In genomic region chr2:44139741-44140140, GRCh38 we compare ENCODE assay signal across 23 cellular contexts. TPM values are rescaled to one million over a fixed set of nuclear protein-coding genes. Genes with fewer than 3 reads are reported as not detected.
DNase-seq lines count a peak whose midpoint lies in the region; ATAC-seq, FAIRE-seq and TF ChIP-seq lines count a peak whose summit lies in the region.
"Had no signal": no experiment of that assay in that cellular context is flagged by ENCODE, and none has a peak within 500 bp of the region (broad histone marks: within the 10 kb centered on the region; RNA-seq: fewer than 3 reads in every experiment).

No MANE protein-coding gene starts in this region.

- H4K5ac ChIP-seq in H9 (ENCODE audit: insufficient read length, low read depth, low read length) (no peak overlapping the region), H1 (ENCODE audit: insufficient read length, low read depth, low read length) (peak overlapping the region; percentile 53)

- CTCF ChIA-PET in H1 (lab: Charles Lee; ENCODE audit: partially characterized antibody), result no interaction called here

- H3K4me3 Mint-ChIP-seq in GM23338 (no peak overlapping the region), H9 (no peak overlapping the region)
- no peak overlapping the region for H3K4me3 Mint-ChIP-seq in activated naive CD8-positive, alpha-beta T cell treated with anti-CD3 and anti-CD28 coated beads, Interleukin-2, amount 50 U/mL, for 24 hours
- H3K4me3 Mint-ChIP-seq: CD4-positive, CD25-positive, alpha-beta regulatory T cell; CD8-positive, alpha-beta memory T cell had no signal

- no peak overlapping the region for H4K8ac ChIP-seq in H9 (replicated peaks; ENCODE audit: insufficient read length, low read depth, low read length)
- no peak overlapping the region for H4K8ac ChIP-seq in H1 (ENCODE audit: extremely low read depth, insufficient read depth, low read length)

- TF ChIP-seq CTCF in GM23338 (conservative IDR thresholded peaks at IDR 0.05; ENCODE audit: low read depth in 2 of 2), result no peak
- TF ChIP-seq CTCF in H9 (conservative IDR thresholded peaks at IDR 0.05), result no peak
- TF ChIP-seq CTCF in Loucy (conservative IDR thresholded peaks at IDR 0.05; ENCODE audit: low read length), result no peak
- TF ChIP-seq CTCF in H1 (IDR thresholded peaks at IDR 0.05; ENCODE audit: control extremely low read depth in 1 of 3, insufficient read depth in 1 of 3, low read depth in 1 of 3, low read length in 3 of 3), result no peak

- H3K4me1 ChIP-seq in GM23338 (ENCODE audit: insufficient read depth) (peaks cover 15% of the 10 kb centered on the region), H9 (ENCODE audit: insufficient read depth, low read length) (peaks cover 10% of the 10 kb centered on the region; the same call in 1 of the 2 replicates), Loucy (ENCODE audit: insufficient read depth, low read length, poor library complexity, severe bottlenecking) (peaks cover 14% of the 10 kb centered on the region), H1 (replicated peaks in 1 of 4; ENCODE audit: control insufficient read depth in 3 of 4, insufficient read depth in 4 of 4, low read length in 3 of 4) (peaks cover 5 to 23% (median 20%) of the 10 kb centered on the region in 4 experiments; a peak in 6 of 7 replicates)
- H3K4me1 ChIP-seq: BE2C had no signal

- H3K79me1 ChIP-seq in H9 (ENCODE audit: insufficient read depth, low read depth, low read length, poor library complexity, severe bottlenecking) (no peaks in the 10 kb centered on the region), H1 (ENCODE audit: low read depth, low read length) (no peaks in the 10 kb centered on the region)

- H3K27ac Mint-ChIP-seq in GM23338, result peak overlapping the region; percentile 28; the same call in 1 of the 2 replicates
- H3K27ac Mint-ChIP-seq in H9, result peak overlapping the region in 2 of 3 experiments; percentile 36 to 87; a peak in 4 of 7 replicates
- H3K27ac Mint-ChIP-seq in activated naive CD8-positive, alpha-beta T cell treated with anti-CD3 and anti-CD28 coated beads, Interleukin-2, amount 50 U/mL, for 24 hours, result no peak overlapping the region
- H3K27ac Mint-ChIP-seq: CD4-positive, CD25-positive, alpha-beta regulatory T cell; CD8-positive, alpha-beta memory T cell had no signal

- no peak for TF ChIP-seq EP300 in H1 (IDR thresholded peaks at IDR 0.05; ENCODE audit: borderline replicate concordance in 1 of 2, low read depth in 2 of 2, low read length in 2 of 2)

- H3K23ac ChIP-seq in H9 (ENCODE audit: insufficient read length, low read depth, low read length) (no peak overlapping the region), H1 (ENCODE audit: insufficient read length) (no peak overlapping the region)

- H3K14ac ChIP-seq in H9 (ENCODE audit: insufficient read depth, low read length) (no peak overlapping the region), H1 (ENCODE audit: insufficient read length) (no peak overlapping the region)

- H3K4me3 ChIP-seq in GM23338 (no peak overlapping the region), Loucy (ENCODE audit: low read length, poor library complexity, severe bottlenecking) (no peak overlapping the region), H1 (ENCODE audit: extremely low read depth in 1 of 4, insufficient read depth in 2 of 4, low read depth in 3 of 4, low read length in 4 of 4) (no peak overlapping the region)
- H3K4me3 ChIP-seq: GM23248, K562 had no signal

- no peaks in the 10 kb centered on the region for H3K79me2 ChIP-seq in GM23338 (replicated peaks; ENCODE audit: insufficient read depth)
- H3K79me2 ChIP-seq in H9 (ENCODE audit: insufficient read depth, low read length), result no peaks in the 10 kb centered on the region
- H3K79me2 ChIP-seq in Loucy (ENCODE audit: insufficient read depth, low read length), result no peaks in the 10 kb centered on the region
- no peaks in the 10 kb centered on the region for H3K79me2 ChIP-seq in H1 (ENCODE audit: control insufficient read depth in 1 of 2, insufficient read depth in 2 of 2, low read length in 2 of 2)

- H3K36me3 Mint-ChIP-seq in GM23338 (ENCODE audit: low read depth) (peaks cover 7% of the 10 kb centered on the region), H9 (ENCODE audit: insufficient read depth in 1 of 3, low read depth in 3 of 3) (peaks cover 4 to 14% (median 4%) of the 10 kb centered on the region in 3 experiments)
- H3K36me3 Mint-ChIP-seq in activated naive CD8-positive, alpha-beta T cell treated with anti-CD3 and anti-CD28 coated beads, Interleukin-2, amount 50 U/mL, for 24 hours (ENCODE audit: low read depth), result no peaks in the 10 kb centered on the region
- H3K36me3 Mint-ChIP-seq: CD4-positive, CD25-positive, alpha-beta regulatory T cell had no signal

- ATAC-seq in GM23338 (no peak), GM19455 (IDR thresholded peaks at IDR 0.05; ENCODE audit: unreplicated experiment) (no peak)
- ATAC-seq in activated naive CD8-positive, alpha-beta T cell treated with anti-CD3 and anti-CD28 coated beads, Interleukin-2, amount 50 U/mL, for 24 hours, result no peak
- ATAC-seq: K562 had no signal

- H2BK5ac ChIP-seq in H9 (ENCODE audit: insufficient read length, low read length) (no peak overlapping the region), H1 (ENCODE audit: low read depth, low read length) (peak overlapping the region; percentile 74)

- H3F3A ChIP-seq in GM23338 (replicated peaks; ENCODE audit: low read depth) (no peaks in the 10 kb centered on the region), Loucy (ENCODE audit: low read depth) (no peaks in the 10 kb centered on the region)

- H3K4me1 Mint-ChIP-seq in GM23338 (peaks cover 51% of the 10 kb centered on the region), H9 (peaks cover 57% of the 10 kb centered on the region in 2 experiments)
- H3K4me1 Mint-ChIP-seq in activated naive CD8-positive, alpha-beta T cell treated with anti-CD3 and anti-CD28 coated beads, Interleukin-2, amount 50 U/mL, for 24 hours, result peaks cover 7% of the 10 kb centered on the region

- H3K27me3 Mint-ChIP-seq in GM23338 (ENCODE audit: insufficient read depth, low read depth, poor library complexity) (peaks cover 8% of the 10 kb centered on the region), H9 (ENCODE audit: low read depth) (no peaks in the 10 kb centered on the region)
- peaks cover 2% of the 10 kb centered on the region for H3K27me3 Mint-ChIP-seq in activated naive CD8-positive, alpha-beta T cell treated with anti-CD3 and anti-CD28 coated beads, Interleukin-2, amount 50 U/mL, for 24 hours

- no peaks in the 10 kb centered on the region for H3K23me2 ChIP-seq in H9 (ENCODE audit: insufficient read length, low read depth, low read length, poor library complexity, severe bottlenecking)
- no peaks in the 10 kb centered on the region for H3K23me2 ChIP-seq in H1 (ENCODE audit: low read depth, low read length)

- H2BK120ac ChIP-seq in H9 (ENCODE audit: low read depth, low read length, poor library complexity, severe bottlenecking) (no peak overlapping the region), H1 (replicated peaks; ENCODE audit: low read depth, low read length) (peak overlapping the region; percentile 95)

- no peak overlapping the region for H3K27ac ChIP-seq in GM23338 (ENCODE audit: low read depth)
- no peak overlapping the region for H3K27ac ChIP-seq in H9 (ENCODE audit: insufficient read length, low read depth, low read length)
- 0 out of 2 replicates have a peak overlapping the region, but pooled peaks have one; percentile 3 for H3K27ac ChIP-seq in H1 (ENCODE audit: low read depth, low read length)
- H3K27ac ChIP-seq: GM23248 had no signal

- no peaks in the 10 kb centered on the region for H4K20me1 ChIP-seq in GM23338 (replicated peaks; ENCODE audit: insufficient read depth)
- no peaks in the 10 kb centered on the region for H4K20me1 ChIP-seq in H9 (ENCODE audit: control insufficient read depth, insufficient read depth, insufficient read length)
- no peaks in the 10 kb centered on the region for H4K20me1 ChIP-seq in Loucy (ENCODE audit: insufficient read depth, low read length, poor library complexity, severe bottlenecking)
- H4K20me1 ChIP-seq in H1 (replicated peaks in 1 of 2; ENCODE audit: control insufficient read depth in 1 of 2, insufficient read depth in 2 of 2, low read length in 2 of 2), result no peaks in the 10 kb centered on the region

- no peak for TF ChIP-seq RAD21 in H1 (IDR thresholded peaks at IDR 0.05 in 1 of 2, conservative IDR thresholded peaks at IDR 0.05 in 1 of 2; ENCODE audit: low read depth in 2 of 2, low read length in 2 of 2)

- no peak overlapping the region for H2BK20ac ChIP-seq in H9 (ENCODE audit: low read depth, low read length, poor library complexity, severe bottlenecking)
- peak overlapping the region; percentile 100 for H2BK20ac ChIP-seq in H1 (ENCODE audit: low read length)

- no peaks in the 10 kb centered on the region for H3K27me3 ChIP-seq in GM23338 (ENCODE audit: insufficient read depth)
- H3K27me3 ChIP-seq in H9 (ENCODE audit: insufficient read depth, low read length), result no peaks in the 10 kb centered on the region
- H3K27me3 ChIP-seq in Loucy (ENCODE audit: insufficient read depth, low read length, poor library complexity, severe bottlenecking), result no peaks in the 10 kb centered on the region
- no peaks in the 10 kb centered on the region for H3K27me3 ChIP-seq in H1 (replicated peaks in 1 of 4; ENCODE audit: control insufficient read depth in 3 of 4, extremely low read depth in 1 of 4, insufficient read depth in 3 of 4, low read length in 3 of 4)
- H3K27me3 ChIP-seq: BE2C had no signal

- H2AFZ ChIP-seq in GM23338, result no peak overlapping the region
- H2AFZ ChIP-seq in H9 (ENCODE audit: low read length), result no peak overlapping the region
- H2AFZ ChIP-seq in Loucy (ENCODE audit: low read length), result no peak overlapping the region
- H2AFZ ChIP-seq in H1 (ENCODE audit: low read length), result peak overlapping the region; percentile 6; the same call in 1 of the 2 replicates
- H2AFZ ChIP-seq: GM23248 had no signal

- H3K9me2 ChIP-seq in GM23338 (ENCODE audit: insufficient read depth) (no peaks in the 10 kb centered on the region), Loucy (replicated peaks; ENCODE audit: low read depth, low read length) (no peaks in the 10 kb centered on the region)

- peak; percentile 36 for FAIRE-seq in H1 (lab: Jason Lieb, UNC)
- FAIRE-seq: A204.1, GM12891, GM19239, K562 had no signal

- no peak overlapping the region for H3K4ac ChIP-seq in H9 (ENCODE audit: low read depth, low read length)
- no peak overlapping the region for H3K4ac ChIP-seq in H1 (replicated peaks; ENCODE audit: insufficient read length, low read depth, low read length)

- H3K9ac ChIP-seq in H9 (ENCODE audit: extremely low read depth, insufficient read length, low read length) (no peak overlapping the region), Loucy (ENCODE audit: low read depth, low read length, poor library complexity, severe bottlenecking) (no peak overlapping the region), H1 (replicated peaks in 1 of 4; ENCODE audit: extremely low read depth in 1 of 4, low read depth in 3 of 4, low read length in 3 of 4) (no peak overlapping the region)
- H3K9ac ChIP-seq: GM23248 had no signal

- H3K56ac ChIP-seq in H9 (ENCODE audit: insufficient read length, low read depth, low read length), result no peak overlapping the region
- H3K56ac ChIP-seq in H1 (replicated peaks; ENCODE audit: insufficient read length, low read depth, low read length), result no peak overlapping the region

- no peak overlapping the region for H3T11ph ChIP-seq in H9 (ENCODE audit: low read length)

- H3K36me3 ChIP-seq in GM23338 (ENCODE audit: insufficient read depth) (no peaks in the 10 kb centered on the region), Loucy (ENCODE audit: insufficient read depth, low read length) (no peaks in the 10 kb centered on the region), H1 (ENCODE audit: control insufficient read depth in 2 of 4, insufficient read depth in 4 of 4, low read length in 3 of 4) (no peaks in the 10 kb centered on the region)
- H3K36me3 ChIP-seq: BE2C had no signal

- H2BK15ac ChIP-seq in H9 (ENCODE audit: low read depth, low read length), result no peak overlapping the region
- H2BK15ac ChIP-seq in H1 (ENCODE audit: low read length), result 0 out of 2 replicates have a peak overlapping the region, but pooled peaks have one; percentile 49

- H3K9me3 ChIP-seq in H9 (ENCODE audit: control insufficient read depth, low read depth, low read length), result no peaks in the 10 kb centered on the region
- H3K9me3 ChIP-seq in Loucy (ENCODE audit: insufficient read depth, low read depth, low read length), result no peaks in the 10 kb centered on the region
- H3K9me3 ChIP-seq in H1 (ENCODE audit: insufficient read depth in 2 of 2, low read depth in 1 of 2, low read length in 1 of 2), result no peaks in the 10 kb centered on the region
- H3K9me3 ChIP-seq: BE2C had no signal

- H3K18ac ChIP-seq in H9 (ENCODE audit: insufficient read length, low read depth, low read length) (no peak overlapping the region), H1 (ENCODE audit: extremely low read depth, low read length) (peak overlapping the region; percentile 41)

- no peak overlapping the region for H2AK5ac ChIP-seq in H9 (ENCODE audit: insufficient read length, low read length)
- H2AK5ac ChIP-seq in H1 (ENCODE audit: low read depth, low read length), result peak overlapping the region; percentile 97

- TF ChIP-seq POLR2A in H1 (IDR thresholded peaks at IDR 0.05; ENCODE audit: control extremely low read depth in 1 of 2, low read depth in 2 of 2, low read length in 2 of 2), result no peak

- peaks cover 3% of the 10 kb centered on the region; the same call in 1 of the 3 replicates for H3K9me3 Mint-ChIP-seq in GM23338
- peaks cover 0 to 3% of the 10 kb centered on the region in 2 experiments; a peak in 2 of 5 replicates for H3K9me3 Mint-ChIP-seq in H9
- no peaks in the 10 kb centered on the region for H3K9me3 Mint-ChIP-seq in activated naive CD8-positive, alpha-beta T cell treated with anti-CD3 and anti-CD28 coated beads, Interleukin-2, amount 50 U/mL, for 24 hours
- H3K9me3 Mint-ChIP-seq: CD8-positive, alpha-beta memory T cell had no signal

- no peak overlapping the region for H3K4me2 ChIP-seq in GM23338
- no peak overlapping the region for H3K4me2 ChIP-seq in H9 (ENCODE audit: insufficient read depth, insufficient read length, low read length)
- H3K4me2 ChIP-seq in Loucy (ENCODE audit: low read depth, low read length, poor library complexity, severe bottlenecking), result peak overlapping the region; percentile 30
- no peak overlapping the region for H3K4me2 ChIP-seq in H1 (ENCODE audit: insufficient read depth in 1 of 2, low read depth in 2 of 2, low read length in 2 of 2)

- POLR2A ChIA-PET in H1 (lab: Charles Lee; ENCODE audit: partially characterized antibody), result interaction anchor here (1.6 kb wide), 1 partner anchor 11 kb away, joined by 3 read pairs; no protein-coding TSS in a partner anchor

- no CpG with 5 or more reads among the region's 1 CpG for WGBS in H9 (ENCODE audit: extremely low coverage, insufficient read length, low lambda C conversion rate)
- 100% methylated on average over 1 of the region's 1 CpG; no CpG with 5 or more reads in 1 of the 2 experiments for WGBS in H1 (ENCODE audit: extremely low coverage in 1 of 2, insufficient coverage in 1 of 2, insufficient read length in 1 of 2, insufficient replicate concordance in 2 of 2, low coverage in 1 of 2, low lambda C conversion rate in 2 of 2, missing lambda C conversion rate in 1 of 2), 2 experiments

- DNase-seq in GM23338 (ENCODE audit: low spot score) (no peak), H9 (no peak), H1 (ENCODE audit: low read depth in 1 of 2, low spot score in 2 of 2) (no peak), NCI-H2107 (lab: John Stamatoyannopoulos, UW) (no peak)
- DNase-seq in activated naive CD8-positive, alpha-beta T cell treated with anti-CD3 and anti-CD28 coated beads, Interleukin-2, amount 50 U/mL, for 24 hours, result no peak
- DNase-seq: ACHN; BE2C; C1 segment of cervical spinal cord; CD4-positive, CD25-positive, alpha-beta regulatory T cell; CD8-positive, alpha-beta memory T cell; COR-L47; DMS 273 treated with DMSO at 0.1 percent for 48 hours; DMS53; DND-41; EL; GM23248; H7 had no signal

- H2BK12ac ChIP-seq in H9 (ENCODE audit: insufficient read length, low read depth, low read length) (no peak overlapping the region), H1 (ENCODE audit: low read depth, low read length) (peak overlapping the region; percentile 70; the same call in 1 of the 2 replicates)

- H4K91ac ChIP-seq in H9 (ENCODE audit: insufficient read length, low read depth, low read length) (no peak overlapping the region), H1 (replicated peaks; ENCODE audit: insufficient read length, low read length) (peak overlapping the region; percentile 88)

RNA-seq across cellular contexts. Expression of gene PPM1B, which starts 28.9 kb away (rescaled TPM):
- total RNA-seq in GM23338 (2014; rRNA removed; shearing (Covaris generic)), result 134 and 137 TPM in 2 replicates
- polyA plus RNA-seq in GM23338 (2016; fragmentation: Nextera tagmentation; extraction: Ambion mirVana) (93.1 and 112 TPM in 2 replicates), H1 (2011; rRNA removed) (33.3 and 43.6 TPM in 2 replicates)
- 148 and 156 TPM in 2 replicates for total RNA-seq in H9 (2021)
- 126 TPM in 2 replicates for total RNA-seq in H1 (2021; fragmentation: NEBNext Ultra II Directional; extraction: Animal tissue kit (Norgen Biotek cat#: 25700))
- 73.1 TPM for polyA plus RNA-seq in H1 (2011; cell fraction: cytosol; rRNA removed)
- polyA plus RNA-seq in H1 (2011; cell fraction: nucleus; rRNA removed), result 18.1 TPM
- polyA plus RNA-seq in H1 (2012, experiment 1 of 2), result 111 to 178 TPM (median 130 TPM) in 4 replicates
- 10.8 TPM for polyA plus RNA-seq in H1 (2012, experiment 2 of 2)
- 81.3 TPM for polyA plus RNA-seq in H1 (2013, experiment 1 of 2)
- 79.6 TPM for polyA plus RNA-seq in H1 (2013, experiment 2 of 2)
- 134 and 140 TPM in 2 replicates for polyA minus RNA-seq in H1 (2011; rRNA and poly(A)+ RNA removed)
- 99.5 TPM for polyA minus RNA-seq in H1 (2011; cell fraction: cytosol; rRNA and poly(A)+ RNA removed)
- polyA minus RNA-seq in H1 (2011; cell fraction: nucleus; rRNA and poly(A)+ RNA removed), result 116 TPM
